In genomic region chr2:46025683-46026082, GRCh38 we compare ENCODE assay signal across 26 cellular contexts.
DNase-seq lines count a peak whose midpoint lies in the region; ATAC-seq, FAIRE-seq and TF ChIP-seq lines count a peak whose summit lies in the region.
"Had no signal": no experiment of that assay in that cellular context is flagged by ENCODE, and none has a peak within 500 bp of the region (broad histone marks: within the 10 kb centered on the region; RNA-seq: fewer than 3 reads in every experiment).

No MANE protein-coding gene starts in this region.

- H3K36me3 ChIP-seq in endocrine pancreas (ENCODE audit: control insufficient read depth, insufficient read depth, low read length) (no peaks in the 10 kb centered on the region), pancreas (no peaks in the 10 kb centered on the region)
- H3K36me3 ChIP-seq: HAP-1 had no signal

- H3K4me3 ChIP-seq in endocrine pancreas (ENCODE audit: control insufficient read depth, insufficient read depth, low read length) (peak overlapping the region; percentile 15), pancreas (no peak overlapping the region)
- H3K4me3 ChIP-seq: BLaER1, HAP-1, MG63, SK-N-MC had no signal

- TF ChIP-seq CTCF in pancreas (IDR thresholded peaks at IDR 0.05) = no peak

- FAIRE-seq in pancreas (lab: Jason Lieb, UNC) = no peak
- FAIRE-seq: A204.1, D721Med, G401.6 had no signal

- H3K27me3 ChIP-seq in endocrine pancreas (ENCODE audit: control insufficient read depth, insufficient read depth, low read length) = no peaks in the 10 kb centered on the region
- H3K27me3 ChIP-seq in pancreas = no peaks in the 10 kb centered on the region
- H3K27me3 ChIP-seq: BLaER1, MG63 had no signal

- DNase-seq in NCI-H748 (lab: John Stamatoyannopoulos, UW; ENCODE audit: unreplicated experiment) (peak; percentile 11), NCI-H748 treated with DMSO at 0.1 percent for 48 hours (lab: John Stamatoyannopoulos, UW) (no peak), pancreas (no peak), SIG-M5 treated with dmso at 0.1 percent for 504 hours (lab: John Stamatoyannopoulos, UW; ENCODE audit: unreplicated experiment) (no peak), NOMO-1 treated with dmso at 0.1 percent for 144 hours (lab: John Stamatoyannopoulos, UW; ENCODE audit: unreplicated experiment) (no peak)
- DNase-seq: CD4-positive, CD25-positive, alpha-beta regulatory T cell; GOT3; HFFc6; KG1; MG63; NCI-H187 treated with DMSO at 0.1 percent for 48 hours; NCI-H2171 treated with DMSO at 0.1 percent for 48 hours; NCI-H345; NCI-H510A treated with DMSO at 0.1 percent for 48 hours; NCI-H774; SHP77 had no signal

- ATAC-seq in pancreas = peak in 3 of 4 donors; percentile 60 to 88 (median 86)
- ATAC-seq in HG03457 (IDR thresholded peaks at IDR 0.05; ENCODE audit: unreplicated experiment) = no peak
- ATAC-seq: Panc1 had no signal

- H3K27ac ChIP-seq in pancreas = peak overlapping the region in 1 of 4 donors; percentile 44
- H3K27ac ChIP-seq: BLaER1, RWPE1, SK-N-MC had no signal

- intact Hi-C loops in pancreas (cut with DNase I) = no loop called here

- no peak overlapping the region for H3K9ac ChIP-seq in endocrine pancreas (ENCODE audit: control insufficient read depth, insufficient read depth, low read length)
- H3K9ac ChIP-seq: BLaER1 had no signal

- H3K9me3 ChIP-seq in endocrine pancreas (ENCODE audit: control insufficient read depth, low read length) (no peaks in the 10 kb centered on the region), pancreas (no peaks in the 10 kb centered on the region)
- H3K9me3 ChIP-seq: BLaER1, HAP-1, MG63 had no signal

- 79 to 84% methylated on average over 1 of the region's 1 CpG for WGBS in pancreas, 2 donors

- H3K4me1 ChIP-seq in endocrine pancreas (ENCODE audit: control insufficient read depth, insufficient read depth, low read length) (peaks cover 11% of the 10 kb centered on the region), pancreas (no peaks in the 10 kb centered on the region)
- H3K4me1 ChIP-seq: HAP-1 had no signal
